13 cellular contexts compared by ENCODE assay signal in the genomic region with DNA sequence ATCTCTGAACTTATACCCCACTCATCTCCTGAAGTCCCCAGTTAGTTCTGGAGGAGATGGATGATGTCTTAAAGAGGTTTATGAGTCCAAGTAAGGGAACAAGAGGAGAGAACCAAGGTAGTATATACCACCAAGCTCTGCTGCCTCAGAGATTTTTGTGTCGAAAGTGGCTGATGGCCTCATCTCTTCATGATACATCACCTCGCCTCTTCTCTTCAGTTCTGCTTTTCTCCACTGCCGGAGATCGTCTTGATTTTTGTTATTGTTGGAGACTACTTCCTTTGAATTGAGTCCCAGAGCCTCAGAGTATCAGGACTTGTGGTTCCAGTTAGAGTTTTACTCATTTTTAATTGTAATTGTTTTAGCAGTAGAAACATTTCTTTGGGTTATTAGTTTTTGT. TPM values are rescaled to one million over a fixed set of nuclear protein-coding genes. Genes with fewer than 3 reads are reported as not detected.
DNase-seq lines count a peak whose midpoint lies in the region; ATAC-seq and FAIRE-seq lines count a peak whose summit lies in the region.
"Had no signal": no experiment of that assay in that cellular context is flagged by ENCODE, and none has a peak within 500 bp of the region (broad histone marks: within the 10 kb centered on the region; RNA-seq: fewer than 3 reads in every experiment).

No MANE protein-coding gene starts in this region.

- H3K79me1 ChIP-seq in mesenchymal stem cell (replicated peaks; ENCODE audit: low read length, poor library complexity, severe bottlenecking), result peaks cover 26% of the 10 kb centered on the region

- H3K4me3 Mint-ChIP-seq in T-helper 17 cell, result peak overlapping the region; percentile 67

- no peaks in the 10 kb centered on the region for H3K27me3 Mint-ChIP-seq in T-helper 17 cell

- H3K4me3 ChIP-seq in GM23248, result no peak overlapping the region
- no peak overlapping the region for H3K4me3 ChIP-seq in mesenchymal stem cell (ENCODE audit: insufficient read depth in 1 of 2, low read depth in 1 of 2, low read length in 2 of 2)

- H3K79me2 ChIP-seq in GM23248 (ENCODE audit: insufficient read depth), result peaks cover 90% of the 10 kb centered on the region

- H3K9me2 ChIP-seq in GM23248 (ENCODE audit: insufficient read depth), result no peaks in the 10 kb centered on the region

- H3K27ac ChIP-seq in GM23248 (no peak overlapping the region), mesenchymal stem cell (ENCODE audit: low read length, poor library complexity, severe bottlenecking) (no peak overlapping the region)

- no peak overlapping the region for H2BK12ac ChIP-seq in mesenchymal stem cell (ENCODE audit: low read length in 2 of 2)

- no peak overlapping the region for H4K8ac ChIP-seq in mesenchymal stem cell (ENCODE audit: low read length)

- H2BK5ac ChIP-seq in mesenchymal stem cell (ENCODE audit: low read depth, low read length, poor library complexity, severe bottlenecking), result no peak overlapping the region

- peak overlapping the region; percentile 95 for H3K27ac Mint-ChIP-seq in T-helper 17 cell

- H3K4me1 ChIP-seq in GM23248 (ENCODE audit: insufficient read depth), result peaks cover 13% of the 10 kb centered on the region
- no peaks in the 10 kb centered on the region for H3K4me1 ChIP-seq in mesenchymal stem cell (ENCODE audit: control insufficient read depth, insufficient read depth, low read depth, low read length)

- DNase-seq in CD1c-positive myeloid dendritic cell (ENCODE audit: extremely low spot score) (peak; percentile 67), GM23248 (no peak), T-helper 17 cell (no peak), mesenchymal stem cell (no peak), NCI-H1048 (lab: John Stamatoyannopoulos, UW) (no peak), HTR-8/SVneo (ENCODE audit: insufficient read length, low spot score) (no peak)
- DNase-seq: effector memory CD4-positive, alpha-beta T cell; PC-3; stimulated activated CD4-positive, alpha-beta T cell treated with anti-CD3 and anti-CD28 coated beads, Interleukin-4, amount 100 ng/mL, for 24 hours; T1000 had no signal

- H3K14ac ChIP-seq in mesenchymal stem cell (ENCODE audit: low read length in 2 of 2), result no peak overlapping the region

- peak overlapping the region; percentile 93; the same call in 1 of the 2 replicates for H3K9ac ChIP-seq in GM23248
- H3K9ac ChIP-seq in mesenchymal stem cell (ENCODE audit: low read length), result peak overlapping the region; percentile 96

- no peak overlapping the region for H3K23ac ChIP-seq in mesenchymal stem cell (ENCODE audit: low read length in 2 of 2)

- H3K9me3 ChIP-seq in GM23248 (ENCODE audit: low read depth), result no peaks in the 10 kb centered on the region
- no peaks in the 10 kb centered on the region for H3K9me3 ChIP-seq in T-helper 17 cell (ENCODE audit: control insufficient read depth, low read length, poor library complexity, severe bottlenecking)
- H3K9me3 ChIP-seq in mesenchymal stem cell (ENCODE audit: control insufficient read depth, low read length), result peaks cover 4% of the 10 kb centered on the region

- no peaks in the 10 kb centered on the region for H3F3A ChIP-seq in GM23248 (ENCODE audit: insufficient read depth)

- no peak overlapping the region for H3K18ac ChIP-seq in mesenchymal stem cell (ENCODE audit: low read depth in 1 of 2, low read length in 2 of 2)

- no peaks in the 10 kb centered on the region for H4K20me1 ChIP-seq in GM23248 (ENCODE audit: insufficient read depth)

- peaks cover 11% of the 10 kb centered on the region for H3K36me3 ChIP-seq in GM23248 (ENCODE audit: low read depth)
- H3K36me3 ChIP-seq in mesenchymal stem cell (ENCODE audit: control insufficient read depth in 1 of 2, insufficient read depth in 2 of 2, low read depth in 1 of 2, low read length in 2 of 2), result peaks cover 0 to 14% of the 10 kb centered on the region in 2 experiments

- H2BK15ac ChIP-seq in mesenchymal stem cell (ENCODE audit: low read depth, poor library complexity, severe bottlenecking), result no peak overlapping the region

- no peak overlapping the region for H3K4me2 ChIP-seq in GM23248 (ENCODE audit: unreplicated experiment)
- H3K4me2 ChIP-seq in mesenchymal stem cell (ENCODE audit: low read length, poor library complexity, severe bottlenecking), result no peak overlapping the region

- WGBS in GM23248 (ENCODE audit: low coverage in 1 of 2, low lambda C conversion rate in 2 of 2, missing lambda C conversion rate in 2 of 2), 2 experiments, result 89 to 91% methylated on average over 4 of the region's 4 CpGs
- WGBS in mesenchymal stem cell, result 93% methylated on average over 4 of the region's 4 CpGs

- no peak overlapping the region for H2BK120ac ChIP-seq in mesenchymal stem cell (ENCODE audit: low read depth, low read length)

- H3K27me3 ChIP-seq in GM23248 (replicated peaks; ENCODE audit: insufficient read depth), result no peaks in the 10 kb centered on the region
- no peaks in the 10 kb centered on the region for H3K27me3 ChIP-seq in mesenchymal stem cell (ENCODE audit: control insufficient read depth in 1 of 2, insufficient read depth in 1 of 2, low read length in 2 of 2)

- no peak overlapping the region for H2AFZ ChIP-seq in GM23248
- H2AFZ ChIP-seq in mesenchymal stem cell (ENCODE audit: low read depth, low read length), result no peak overlapping the region

- H4K91ac ChIP-seq in mesenchymal stem cell (ENCODE audit: low read length), result no peak overlapping the region

- H3K4ac ChIP-seq in mesenchymal stem cell (ENCODE audit: low read depth in 1 of 2, low read length in 2 of 2), result no peak overlapping the region

- no peak for FAIRE-seq in HTR-8/SVneo (lab: Jason Lieb, UNC)
- FAIRE-seq: frontal cortex, islet of Langerhans had no signal

- H3K4me1 Mint-ChIP-seq in T-helper 17 cell, result peaks cover 36% of the 10 kb centered on the region

- no peak overlapping the region for H2AK5ac ChIP-seq in mesenchymal stem cell (ENCODE audit: low read length, severe bottlenecking)

- ATAC-seq in T-helper 17 cell (no peak), GM19395 (IDR thresholded peaks at IDR 0.05; ENCODE audit: unreplicated experiment) (no peak)
- ATAC-seq: PC-3 had no signal

- in situ Hi-C loops in GM23248 (cut with MboI), result loop anchor here (25.0 kb wide), 1 partner anchor 287 kb away; no protein-coding TSS in a partner anchor

- H3K36me3 Mint-ChIP-seq in T-helper 17 cell (ENCODE audit: low read depth), result peaks cover 8% of the 10 kb centered on the region

RNA-seq across cellular contexts. Expression of gene VTI1A, which starts 1.9 kb away (rescaled TPM):
- total RNA-seq in GM23248 (2014; rRNA removed; shearing (Covaris generic)), result 21.6 and 27.2 TPM in 2 replicates
- 25.3 and 26.4 TPM in 2 replicates for polyA plus RNA-seq in GM23248 (2016; fragmentation: Nextera tagmentation; extraction: Ambion mirVana)
- total RNA-seq in T-helper 17 cell, result 10 to 100 TPM; 58.8 to 65.0 TPM
- 12.8 TPM for polyA plus RNA-seq in mesenchymal stem cell (2013, experiment 1 of 2)
- polyA plus RNA-seq in mesenchymal stem cell (2013, experiment 2 of 2), result 12.5 TPM

RNA-seq across cellular contexts. Expression of gene ZDHHC6, which starts 2.2 kb away (rescaled TPM):
- total RNA-seq in GM23248 (2014; rRNA removed; shearing (Covaris generic)), result 23.6 and 30.4 TPM in 2 replicates
- polyA plus RNA-seq in GM23248 (2016; fragmentation: Nextera tagmentation; extraction: Ambion mirVana), result 44.0 and 47.1 TPM in 2 replicates
- total RNA-seq in T-helper 17 cell, result 10 to 100 TPM; 32.4 to 36.2 TPM
- polyA plus RNA-seq in mesenchymal stem cell (2013, experiment 1 of 2), result 17.5 TPM
- polyA plus RNA-seq in mesenchymal stem cell (2013, experiment 2 of 2), result 17.1 TPM
